8 cellular contexts compared by ENCODE assay signal in the genomic region with DNA sequence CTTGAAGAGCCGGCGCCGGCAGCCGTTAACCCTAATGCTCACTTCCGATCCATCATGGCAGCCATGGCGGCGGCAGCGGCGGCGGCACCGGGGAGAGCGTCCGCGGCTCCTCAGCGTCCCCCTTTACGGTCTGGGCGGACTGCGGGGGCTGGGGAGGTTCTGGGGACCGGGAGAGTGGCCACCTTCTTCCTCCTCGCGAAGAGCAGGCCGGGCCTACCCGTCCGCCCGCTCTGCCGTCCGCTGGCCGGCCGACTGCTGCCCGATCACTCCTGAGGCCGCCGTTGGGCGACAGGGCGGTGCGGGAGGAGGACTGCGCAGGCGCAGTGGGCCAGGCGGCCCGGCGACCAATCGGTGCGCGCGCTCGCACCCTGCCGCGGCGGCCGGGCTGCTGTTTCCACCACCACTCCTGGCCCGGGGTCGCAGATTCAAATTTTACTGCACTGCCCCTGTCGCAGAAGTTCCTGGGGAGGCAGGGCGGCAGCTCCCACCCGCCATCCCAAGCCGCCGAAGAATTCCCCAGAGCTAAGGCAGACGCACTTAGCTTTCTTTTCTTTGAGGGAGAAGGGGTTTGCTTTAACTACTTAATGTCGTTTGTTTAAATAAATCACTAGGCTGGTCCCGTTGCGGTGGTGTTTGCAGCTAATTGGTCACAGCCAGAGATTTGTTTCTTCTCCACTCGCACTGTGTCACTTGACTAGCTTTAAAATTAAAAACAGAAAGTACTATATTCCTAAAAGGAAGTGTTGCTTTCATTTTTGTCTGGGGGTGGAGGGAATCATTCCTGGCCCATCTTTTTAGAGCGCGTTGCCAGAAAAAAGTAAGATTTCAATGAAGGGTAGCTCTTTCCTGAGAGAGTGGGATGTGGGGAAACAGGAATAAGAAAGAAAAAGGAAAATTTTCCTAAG. TPM values are rescaled to one million over a fixed set of nuclear protein-coding genes. Genes with fewer than 3 reads are reported as not detected.
DNase-seq lines count a peak whose midpoint lies in the region; ATAC-seq lines count a peak whose summit lies in the region.

A gene (minus strand): TSS at position 290 of the 905 bp plus-strand sequence. CDS start 452 bp downstream, outside the sequence.

- peak; percentile 81 for ATAC-seq in GM21526 (IDR thresholded peaks at IDR 0.05; ENCODE audit: low FRiP score, unreplicated experiment)

- peak within 1 kb of the TSS; percentile 87 for H3K27ac ChIP-seq in epithelial cell of prostate

- DNase-seq in DMS 273 treated with DMSO at 0.1 percent for 48 hours (lab: John Stamatoyannopoulos, UW) (peak; percentile 37), HuH-7.5 (ENCODE audit: low spot score) (peak; percentile 89), OCI-M2 (lab: John Stamatoyannopoulos, UW; ENCODE audit: unreplicated experiment) (peak; percentile 18), activated T-cell treated with anti-CD3 and anti-CD28 coated beads for 48 hours (ENCODE audit: low read depth) (peak; percentile 88), epithelial cell of prostate (ENCODE audit: low read depth, low spot score) (no peak), mucosa of gallbladder (ENCODE audit: low spot score) (peak; percentile 89)
- DNase-seq in stimulated activated CD8-positive, alpha-beta memory T cell treated with anti-CD3 and anti-CD28 coated beads, Interleukin-4, amount 100 ng/mL, for 24 hours (ENCODE audit: low read depth), result peak; percentile 83

RNA-seq across cellular contexts. Expression of the gene that starts here (rescaled TPM):
- total RNA-seq in mucosa of gallbladder, result 149 TPM
